In the genomic region with DNA sequence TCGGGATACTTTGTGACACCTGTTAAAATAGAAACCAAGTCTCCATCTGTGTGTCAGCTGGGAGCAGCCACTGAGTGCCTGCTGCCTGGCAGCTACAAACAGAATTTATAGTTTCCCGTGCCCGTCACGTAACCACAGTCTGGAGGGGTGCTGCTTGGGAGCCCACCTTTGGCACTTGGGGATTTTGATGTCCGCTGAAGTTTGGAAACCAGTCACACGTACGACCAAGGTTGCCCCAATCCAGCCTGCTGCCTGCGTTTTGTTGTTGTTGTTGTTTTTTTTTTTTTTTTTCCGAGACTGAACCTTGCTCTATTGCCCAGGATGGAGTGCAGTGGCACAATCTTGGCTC, we compare ENCODE assay signal across 9 cellular contexts. TPM values are rescaled to one million over a fixed set of nuclear protein-coding genes. Genes with fewer than 3 reads are reported as not detected.
A peak's percentile ranks its signal among the peaks of the same experiment; 100 is the strongest.
DNase-seq lines count a peak whose midpoint lies in the region; ATAC-seq and TF ChIP-seq lines count a peak whose summit lies in the region.
"Had no signal": no experiment of that assay in that cellular context is flagged by ENCODE, and none has a peak within 500 bp of the region (broad histone marks: within the 10 kb centered on the region; RNA-seq: fewer than 3 reads in every experiment).

No MANE protein-coding gene starts in this region.

- peaks cover 11% of the 10 kb centered on the region; the same call in 2 of the 3 replicates for H3K4me1 Mint-ChIP-seq in GM23338
- H3K4me1 Mint-ChIP-seq in T-helper 17 cell = peaks cover 17% of the 10 kb centered on the region

- H3K4me3 ChIP-seq in GM23338 = peak overlapping the region; percentile 92; the same call in 1 of the 2 replicates
- peak overlapping the region; percentile 88 for H3K4me3 ChIP-seq in fibroblast of mammary gland (ENCODE audit: control insufficient read depth, low read depth, low read length)
- H3K4me3 ChIP-seq in gastrocnemius medialis = peak overlapping the region; percentile 91 to 98 (median 92)

- no peak overlapping the region for H2AFZ ChIP-seq in GM23338

- peak in 1 of 2 donors; percentile 18 for TF ChIP-seq POLR2A in gastrocnemius medialis (IDR thresholded peaks at IDR 0.05)

- H4K20me1 ChIP-seq in GM23338 (replicated peaks; ENCODE audit: insufficient read depth) = peaks cover 15% of the 10 kb centered on the region

- intact Hi-C loops in gastrocnemius medialis (cut with DNase I; ENCODE audit: low total_unique reads) = loop anchor here (10.0 kb wide), 1 partner anchor 595 kb away; a partner anchor contains a TSS

- H3K27ac ChIP-seq in GM23338 (ENCODE audit: low read depth) = no peak overlapping the region
- H3K27ac ChIP-seq in gastrocnemius medialis = peak overlapping the region; percentile 88 to 98 (median 97)

- peak overlapping the region; percentile 93 for H3K4me2 ChIP-seq in GM23338

- H3K79me2 ChIP-seq in GM23338 (replicated peaks; ENCODE audit: insufficient read depth) = peaks cover 28% of the 10 kb centered on the region

- TF ChIP-seq CTCF in GM23338 (conservative IDR thresholded peaks at IDR 0.05; ENCODE audit: low read depth in 2 of 2) (no peak), fibroblast of mammary gland (conservative IDR thresholded peaks at IDR 0.05; ENCODE audit: control insufficient read depth, insufficient read depth, low read depth, low read length) (no peak), gastrocnemius medialis (IDR thresholded peaks at IDR 0.05 in 4 of 5, conservative IDR thresholded peaks at IDR 0.05 in 1 of 5) (no peak)

- H3K9me3 Mint-ChIP-seq in GM23338 = no peaks in the 10 kb centered on the region

- peak overlapping the region; percentile 89 for H3K4me3 Mint-ChIP-seq in GM23338
- peak overlapping the region; percentile 94 for H3K4me3 Mint-ChIP-seq in T-helper 17 cell

- H3K4me1 ChIP-seq in GM23338 (ENCODE audit: insufficient read depth) (peaks cover 3% of the 10 kb centered on the region), gastrocnemius medialis (peaks cover 13 to 16% of the 10 kb centered on the region in 2 donors)

- no peaks in the 10 kb centered on the region for H3K9me2 ChIP-seq in GM23338 (ENCODE audit: insufficient read depth)

- H3K9me3 ChIP-seq in T-helper 17 cell (ENCODE audit: control insufficient read depth, low read length, poor library complexity, severe bottlenecking) = no peaks in the 10 kb centered on the region
- no peaks in the 10 kb centered on the region for H3K9me3 ChIP-seq in gastrocnemius medialis

- H3K27me3 ChIP-seq in GM23338 (ENCODE audit: insufficient read depth) = no peaks in the 10 kb centered on the region
- no peaks in the 10 kb centered on the region for H3K27me3 ChIP-seq in gastrocnemius medialis

- peaks cover 41% of the 10 kb centered on the region for H3K36me3 Mint-ChIP-seq in GM23338 (ENCODE audit: low read depth)
- H3K36me3 Mint-ChIP-seq in T-helper 17 cell (ENCODE audit: low read depth) = no peaks in the 10 kb centered on the region

- H3K27ac Mint-ChIP-seq in GM23338 = no peak overlapping the region
- H3K27ac Mint-ChIP-seq in T-helper 17 cell = peak overlapping the region; percentile 96

- ATAC-seq in GM23338 (no peak), T-helper 17 cell (no peak), gastrocnemius medialis (no peak), GM18511 (IDR thresholded peaks at IDR 0.05; ENCODE audit: unreplicated experiment) (no peak)

- H3F3A ChIP-seq in GM23338 (replicated peaks; ENCODE audit: low read depth) = no peaks in the 10 kb centered on the region

- in situ Hi-C loops in gastrocnemius medialis (cut with MboI; ENCODE audit: low sequenced_read_pairs in 4 of 4) = no loop called here

- peaks cover 5% of the 10 kb centered on the region for H3K27me3 Mint-ChIP-seq in GM23338 (ENCODE audit: insufficient read depth, low read depth, poor library complexity)
- no peaks in the 10 kb centered on the region for H3K27me3 Mint-ChIP-seq in T-helper 17 cell

- DNase-seq in GM23338 (ENCODE audit: low spot score) (no peak), T-helper 17 cell (no peak), fibroblast of mammary gland (ENCODE audit: low read depth) (no peak), gastrocnemius medialis (no peak), NCI-H2029 (lab: John Stamatoyannopoulos, UW) (no peak), SIG-M5 (lab: John Stamatoyannopoulos, UW) (no peak), NCI-H187 (lab: John Stamatoyannopoulos, UW) (no peak)
- DNase-seq: cortex of kidney had no signal

- H3K36me3 ChIP-seq in GM23338 (ENCODE audit: insufficient read depth) (peaks cover 19% of the 10 kb centered on the region), gastrocnemius medialis (peaks cover 0 to 33% of the 10 kb centered on the region in 2 donors)

TF ChIP-seq in GM23338, 12 proteins besides CTCF, POLR2A, EP300 and RAD21:
- TF ChIP-seq, protein P1, sequence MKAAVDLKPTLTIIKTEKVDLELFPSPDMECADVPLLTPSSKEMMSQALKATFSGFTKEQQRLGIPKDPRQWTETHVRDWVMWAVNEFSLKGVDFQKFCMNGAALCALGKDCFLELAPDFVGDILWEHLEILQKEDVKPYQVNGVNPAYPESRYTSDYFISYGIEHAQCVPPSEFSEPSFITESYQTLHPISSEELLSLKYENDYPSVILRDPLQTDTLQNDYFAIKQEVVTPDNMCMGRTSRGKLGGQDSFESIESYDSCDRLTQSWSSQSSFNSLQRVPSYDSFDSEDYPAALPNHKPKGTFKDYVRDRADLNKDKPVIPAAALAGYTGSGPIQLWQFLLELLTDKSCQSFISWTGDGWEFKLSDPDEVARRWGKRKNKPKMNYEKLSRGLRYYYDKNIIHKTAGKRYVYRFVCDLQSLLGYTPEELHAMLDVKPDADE (IDR thresholded peaks at IDR 0.05) = no peak
- no peak for TF ChIP-seq EZH2phosphoT487 (IDR thresholded peaks at IDR 0.05; ENCODE audit: unreplicated experiment)
TF ChIP-seq in GM23338: peak in this region for 0.

RNA-seq across cellular contexts. Expression of a gene that starts 1.6 kb away (rescaled TPM):
- total RNA-seq in GM23338 (2014; rRNA removed; shearing (Covaris generic)) = 49.8 and 58.7 TPM in 2 replicates
- polyA plus RNA-seq in GM23338 (2016; fragmentation: Nextera tagmentation; extraction: Ambion mirVana) = 14.9 and 16.1 TPM in 2 replicates
- total RNA-seq in T-helper 17 cell (10 to 100 TPM; 70.1 to 77.2 TPM), gastrocnemius medialis (10 to 100 TPM; 15.2 to 18.8 (median 17.0) TPM)

RNA-seq across cellular contexts. Expression of a gene that starts 10.1 kb away (rescaled TPM):
- 1.5 and 4.2 TPM in 2 replicates for total RNA-seq in GM23338 (2014; rRNA removed; shearing (Covaris generic))
- polyA plus RNA-seq in GM23338 (2016; fragmentation: Nextera tagmentation; extraction: Ambion mirVana) = 2.0 TPM in 2 replicates
- total RNA-seq in T-helper 17 cell (under 1 TPM in 1 of 2 donors, not detected in 1; 0.22 TPM), gastrocnemius medialis (not detected)
